15 cellular contexts compared by ENCODE assay signal in genomic region chr20:50595988-50596693, GRCh38.
DNase-seq lines count a peak whose midpoint lies in the region; ATAC-seq and TF ChIP-seq lines count a peak whose summit lies in the region.
"Had no signal": no experiment of that assay in that cellular context is flagged by ENCODE, and none has a peak within 500 bp of the region (broad histone marks: within the 10 kb centered on the region; RNA-seq: fewer than 3 reads in every experiment).

No MANE protein-coding gene starts in this region.

- H3K27ac ChIP-seq in neuronal stem cell (replicated peaks; ENCODE audit: low read length): no peak overlapping the region
- H3K27ac ChIP-seq: right atrium auricular region, stomach had no signal

- no peaks in the 10 kb centered on the region for H3K27me3 ChIP-seq in neuronal stem cell (ENCODE audit: control insufficient read depth in 3 of 3, insufficient read depth in 3 of 3, low read depth in 1 of 3, low read length in 3 of 3)
- H3K27me3 ChIP-seq: right atrium auricular region had no signal

- H3K18ac ChIP-seq in neuronal stem cell (ENCODE audit: low read length): peak overlapping the region; percentile 80

- H2AFZ ChIP-seq in neuronal stem cell (ENCODE audit: low read length): peak overlapping the region; percentile 75

- H3K36me3 ChIP-seq in neuronal stem cell (replicated peaks in 1 of 2; ENCODE audit: control insufficient read depth in 2 of 2, insufficient read depth in 2 of 2, low read length in 2 of 2): no peaks in the 10 kb centered on the region
- H3K36me3 ChIP-seq: right atrium auricular region had no signal

- H4K91ac ChIP-seq in neuronal stem cell (ENCODE audit: low read depth, low read length, poor library complexity): no peak overlapping the region

- no peak overlapping the region for H4K8ac ChIP-seq in neuronal stem cell (ENCODE audit: low read depth, low read length)

- TF ChIP-seq CTCF in GM13977 (IDR thresholded peaks at IDR 0.05; ENCODE audit: extremely low read depth, insufficient read depth, missing control alignments): no peak
- TF ChIP-seq CTCF in GM13976 (IDR thresholded peaks at IDR 0.05; ENCODE audit: borderline replicate concordance, control extremely low read depth, extremely low read depth, insufficient read depth, missing control alignments): no peak

- no peak overlapping the region for H3K9ac ChIP-seq in neuronal stem cell (ENCODE audit: low read depth, low read length, poor library complexity)

- H3K14ac ChIP-seq in neuronal stem cell (ENCODE audit: low read length): no peak overlapping the region

- peak; percentile 5 for ATAC-seq in esophagus mucosa
- ATAC-seq: activated CD8-positive, alpha-beta T cell treated with anti-CD3 and anti-CD28 coated beads for 36 hours had no signal

- H2BK15ac ChIP-seq in neuronal stem cell (ENCODE audit: low read length): no peak overlapping the region

- H2AK5ac ChIP-seq in neuronal stem cell (ENCODE audit: low read depth, low read length): peak overlapping the region; percentile 5

- H3K4me1 ChIP-seq in neuronal stem cell (ENCODE audit: control insufficient read depth in 2 of 2, insufficient read depth in 1 of 2, low read depth in 1 of 2, low read length in 2 of 2): peaks cover 9 to 17% of the 10 kb centered on the region in 2 donors

- H2BK12ac ChIP-seq in neuronal stem cell (ENCODE audit: low read length): peak overlapping the region; percentile 1

- no peaks in the 10 kb centered on the region for H3K9me3 ChIP-seq in neuronal stem cell (replicated peaks in 1 of 2; ENCODE audit: control insufficient read depth in 2 of 2, insufficient read depth in 1 of 2, low read depth in 1 of 2, low read length in 2 of 2)
- H3K9me3 ChIP-seq: right atrium auricular region, stomach had no signal

- WGBS in neuronal stem cell (ENCODE audit: extremely low coverage in 2 of 2, insufficient read length in 2 of 2, insufficient replicate concordance in 1 of 2), 2 donors: no CpG with 5 or more reads among the region's 15 CpGs

- H3K4me3 ChIP-seq in neuronal stem cell (ENCODE audit: low read length in 2 of 2): no peak overlapping the region
- H3K4me3 ChIP-seq: right atrium auricular region, stomach had no signal

- no peak overlapping the region for H2BK120ac ChIP-seq in neuronal stem cell (ENCODE audit: low read depth, low read length)

- in situ Hi-C loops in GM13977 (cut with MboI; ENCODE audit: low pct_unique_long_range_greater_than_20kb, low sequenced_read_pairs, unreplicated experiment) (no loop called here), GM13976 (cut with MboI; ENCODE audit: low sequenced_read_pairs, unreplicated experiment) (no loop called here)

- no peak overlapping the region for H3K4ac ChIP-seq in neuronal stem cell (ENCODE audit: low read length)

- no peaks in the 10 kb centered on the region for H3K79me1 ChIP-seq in neuronal stem cell (ENCODE audit: low read depth, low read length)

- H3K23ac ChIP-seq in neuronal stem cell (ENCODE audit: low read depth, low read length, poor library complexity): no peak overlapping the region

- H3K4me2 ChIP-seq in neuronal stem cell (ENCODE audit: insufficient read depth, low read length, poor library complexity, severe bottlenecking): no peak overlapping the region

- no peak overlapping the region for H2BK5ac ChIP-seq in neuronal stem cell (ENCODE audit: low read length)

- DNase-seq in Daoy (ENCODE audit: low read depth) (peak; percentile 28), NCI-H510A treated with DMSO at 0.1 percent for 48 hours (lab: John Stamatoyannopoulos, UW) (peak; percentile 76), neuronal stem cell (ENCODE audit: low spot score) (no peak), iPS-NIHi7 (ENCODE audit: extremely low spot score) (no peak), NCI-H1436 (lab: John Stamatoyannopoulos, UW) (no peak), GM13977 (ENCODE audit: low spot score) (no peak), GM13976 (ENCODE audit: low spot score) (no peak)
- DNase-seq: activated CD8-positive, alpha-beta T cell treated with anti-CD3 and anti-CD28 coated beads for 36 hours; activated gamma-delta T cell treated with Interleukin-2 at 50 U/mL for 16 hours; cerebellar nuclear complex; NCI-H2171 treated with DMSO at 0.1 percent for 48 hours; stimulated activated CD4-positive, alpha-beta T cell treated with anti-CD3 and anti-CD28 coated beads, Interleukin-4, amount 100 ng/mL, for 4 hours; stomach had no signal

Comparison
In these comparisons a context has a peak if more than half of its experiments do, and no peak if none do; other contexts are left out.
1. DNase-seq: peak in Daoy (single experiment) and NCI-H510A treated with DMSO at 0.1 percent for 48 hours (single experiment); none in neuronal stem cell (single experiment), iPS-NIHi7 (single experiment), NCI-H1436 (single experiment), GM13977 (single experiment) and GM13976 (single experiment).